In genomic region chr7:118104812-118105441, GRCh38 we compare ENCODE assay signal across 1 cellular context.
TF ChIP-seq lines count a peak whose summit lies in the region.

No MANE protein-coding gene starts in this region.

TF ChIP-seq in K562, 482 proteins besides CTCF, POLR2A, EP300 and RAD21 (continued from another document):
- TF ChIP-seq ZNF280A (IDR thresholded peaks at IDR 0.05; ENCODE audit: low read depth, partially characterized antibody) (no peak), ZNF316 (IDR thresholded peaks at IDR 0.05) (peak; percentile 37; the same call in 1 of the 2 replicates)
